16 cellular contexts compared by ENCODE assay signal in the genomic region with DNA sequence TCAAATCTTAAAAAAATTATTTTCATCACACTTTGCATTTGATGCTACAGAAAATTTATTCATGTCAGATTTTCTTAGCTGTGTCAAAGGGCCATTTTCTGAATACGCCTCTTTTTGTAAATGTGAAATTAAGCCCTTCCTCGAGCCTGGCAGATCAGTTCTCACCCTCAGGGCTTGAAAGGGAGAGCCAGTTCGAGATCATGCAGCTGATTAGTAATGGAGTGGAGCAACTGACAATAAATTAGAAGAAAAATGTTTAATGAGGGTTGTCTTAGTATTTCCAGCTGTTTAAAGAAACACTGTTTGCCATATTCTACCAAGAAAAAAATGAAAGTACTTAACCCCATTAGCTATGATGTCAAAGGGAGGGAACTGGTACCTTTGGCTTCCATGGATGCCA. TPM values are rescaled to one million over a fixed set of nuclear protein-coding genes. Genes with fewer than 3 reads are reported as not detected.
A peak's percentile ranks its signal among the peaks of the same experiment; 100 is the strongest.
DNase-seq lines count a peak whose midpoint lies in the region; ATAC-seq and TF ChIP-seq lines count a peak whose summit lies in the region.
"Had no signal": no experiment of that assay in that cellular context is flagged by ENCODE, and none has a peak within 500 bp of the region (broad histone marks: within the 10 kb centered on the region; RNA-seq: fewer than 3 reads in every experiment).

No MANE protein-coding gene starts in this region.

- peak; percentile 16 for DNase-seq in A673 (ENCODE audit: low spot score)
- DNase-seq in NCI-H69 (lab: John Stamatoyannopoulos, UW), result peak; percentile 56
- peak; percentile 52 for DNase-seq in fibroblast of villous mesenchyme (ENCODE audit: low read depth)
- no peak for DNase-seq in KBM-7
- no peak for DNase-seq in activated naive CD4-positive, alpha-beta T cell treated with Interleukin-2 at 50 U/mL for 16 hours
- no peak for DNase-seq in cerebellum (ENCODE audit: low spot score)
- DNase-seq in GM03348 (ENCODE audit: low spot score), result no peak
- DNase-seq: AML-193; CD4-positive, CD25-positive, alpha-beta regulatory T cell; DMS53; GOT3; H9 had no signal

- CTCF ChIA-PET in A673 (lab: Charles Lee), result no interaction called here

- H3K27me3 ChIP-seq in A673 (replicated peaks; ENCODE audit: insufficient read depth, low read depth, low read length, poor library complexity), result no peaks in the 10 kb centered on the region
- H3K27me3 ChIP-seq: BLaER1 treated with 17β-estradiol and CSF1 and Interleukin-3, amounts not matched to agents 10 nM and 100 nM had no signal

- in situ Hi-C loops in KBM-7 (cut with MboI; ENCODE audit: low pct_unique_long_range_greater_than_20kb, low sequenced_read_pairs), result no loop called here

- H3K4me1 ChIP-seq in A673 (ENCODE audit: insufficient read depth, low read length, poor library complexity, severe bottlenecking), result peaks cover 6% of the 10 kb centered on the region

- ATAC-seq in SK-N-SH treated with all-trans-retinoic acid at 6 μM for 48 hours, result no peak

- H3K36me3 ChIP-seq in A673 (ENCODE audit: insufficient read depth, low read length, poor library complexity, severe bottlenecking), result peaks cover 7% of the 10 kb centered on the region

- H3K4me3 ChIP-seq in A673 (ENCODE audit: low read depth, low read length, poor library complexity, severe bottlenecking) (no peak overlapping the region), fibroblast of villous mesenchyme (ENCODE audit: low read depth, low read length) (no peak overlapping the region)
- H3K4me3 ChIP-seq: BLaER1 treated with 17β-estradiol and CSF1 and Interleukin-3, amounts not matched to agents 10 nM and 100 nM had no signal

- BruUV-seq in A673 (replicated peaks; lab: Mats Ljungman, UMichigan), result no TSS peak

- H3K9me3 ChIP-seq in A673 (ENCODE audit: low read depth, low read length, poor library complexity, severe bottlenecking), result peaks cover 9% of the 10 kb centered on the region

- intact Hi-C loops in A673 (cut with micrococcal nuclease; ENCODE audit: unreplicated experiment), result no loop called here

- POLR2A ChIA-PET in A673 (lab: Charles Lee; ENCODE audit: low non-redundant PET), result interaction anchor here (0.6 kb wide), 2 partner anchors 11 to 271 kb away, joined by 3 to 5 read pairs; no protein-coding TSS in a partner anchor

- TF ChIP-seq CTCF in A673 (conservative IDR thresholded peaks at IDR 0.05; ENCODE audit: low read depth, low read length) (no peak), fibroblast of villous mesenchyme (IDR thresholded peaks at IDR 0.05; ENCODE audit: insufficient read depth, low read depth, low read length) (no peak)

- no peak overlapping the region for H3K27ac ChIP-seq in A673 (ENCODE audit: low read depth, low read length, poor library complexity, severe bottlenecking)
- H3K27ac ChIP-seq: 22Rv1; BLaER1 treated with 17β-estradiol and CSF1 and Interleukin-3, amounts not matched to agents 10 nM and 100 nM; HL-60 had no signal

TF ChIP-seq in SK-N-SH treated with all-trans-retinoic acid at 6 μM for 48 hours, 23 proteins besides CTCF, POLR2A, EP300 and RAD21:
- TF ChIP-seq TCF4 (CRISPR knock-in tag; IDR thresholded peaks at IDR 0.05; ENCODE audit: borderline replicate concordance), result 0 out of 2 replicates have a peak, but pooled peaks have one; percentile 29
- TF ChIP-seq ZNF8 (CRISPR knock-in tag; IDR thresholded peaks at IDR 0.05), result no peak
- TF ChIP-seq BACH2 (CRISPR knock-in tag; IDR thresholded peaks at IDR 0.05; ENCODE audit: borderline replicate concordance), result no peak
- no peak for TF ChIP-seq GLIS3 (CRISPR knock-in tag; IDR thresholded peaks at IDR 0.05)
- TF ChIP-seq ZNF565 (CRISPR knock-in tag; conservative IDR thresholded peaks at IDR 0.05; ENCODE audit: low read depth), result no peak
- TF ChIP-seq PPARA (CRISPR knock-in tag; IDR thresholded peaks at IDR 0.05; ENCODE audit: borderline replicate concordance), result no peak

RNA-seq across cellular contexts. Expression of a gene that starts 28.7 kb away (rescaled TPM):
- 25.2 and 29.7 TPM in 2 replicates for total RNA-seq in A673 (2021)
- 23.7 and 26.7 TPM in 2 replicates for total RNA-seq in fibroblast of villous mesenchyme
- total RNA-seq in cerebellum, result 27.2 TPM
- total RNA-seq: CD4-positive, CD25-positive, alpha-beta regulatory T cell had no signal

Comparison
In these comparisons a context has a peak if more than half of its experiments do, and no peak if none do; other contexts are left out.
1. DNase-seq: peak in A673 (single experiment), NCI-H69 (single experiment) and fibroblast of villous mesenchyme (single experiment); none in KBM-7 (single experiment), activated naive CD4-positive, alpha-beta T cell treated with Interleukin-2 at 50 U/mL for 16 hours (single experiment), cerebellum (single experiment) and GM03348 (single experiment).